10 cellular contexts compared by ENCODE assay signal in the genomic region with DNA sequence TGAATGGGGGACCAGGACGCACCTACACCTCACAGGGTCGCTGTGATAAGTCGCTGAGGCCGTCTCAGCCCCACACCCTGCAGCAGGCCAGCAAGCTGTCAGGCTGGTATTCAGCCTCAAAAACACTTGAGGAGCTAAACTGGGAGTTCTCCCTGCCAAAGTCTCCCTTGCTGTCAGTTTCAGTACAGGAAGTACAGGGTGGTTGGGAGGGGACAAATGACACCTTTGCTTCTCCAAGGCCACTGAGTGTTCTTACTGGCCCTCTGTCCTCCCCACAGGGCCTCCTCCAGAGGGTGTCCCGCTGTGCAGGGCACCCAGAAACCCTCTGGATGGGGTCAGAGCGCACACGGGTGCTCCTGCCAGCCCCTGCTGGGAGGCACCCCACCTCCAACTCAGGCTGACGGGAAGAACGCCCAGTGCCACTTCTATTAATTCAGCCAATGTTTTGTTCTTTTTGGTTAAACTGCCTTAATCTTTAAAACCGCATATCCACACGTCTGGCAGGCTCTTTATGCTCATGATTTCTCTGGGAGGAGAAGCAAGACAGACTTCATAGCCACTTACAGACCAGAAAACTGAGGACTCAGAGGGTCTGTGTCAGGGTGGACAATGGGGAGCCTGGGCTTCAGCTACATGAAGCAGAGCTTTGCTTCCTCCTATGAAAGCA.
DNase-seq lines count a peak whose midpoint lies in the region; ATAC-seq, FAIRE-seq and TF ChIP-seq lines count a peak whose summit lies in the region.
"Had no signal": no experiment of that assay in that cellular context is flagged by ENCODE, and none has a peak within 500 bp of the region (broad histone marks: within the 10 kb centered on the region; RNA-seq: fewer than 3 reads in every experiment).

No MANE protein-coding gene starts in this region.

- H2AFZ ChIP-seq in PC-9 (no peak overlapping the region), neural progenitor cell (replicated peaks) (no peak overlapping the region)

- H3K9me3 ChIP-seq in A549 (no peaks in the 10 kb centered on the region), PC-9 (ENCODE audit: insufficient read depth, low read depth) (no peaks in the 10 kb centered on the region), esophagus (ENCODE audit: control insufficient read depth in 2 of 2, insufficient read depth in 1 of 2, low read depth in 1 of 2, low read length in 1 of 2) (no peaks in the 10 kb centered on the region), neural progenitor cell (ENCODE audit: low read depth) (no peaks in the 10 kb centered on the region), right lobe of liver (no peaks in the 10 kb centered on the region)

- TF ChIP-seq RAD21 in A549 (conservative IDR thresholded peaks at IDR 0.05 in 1 of 2, IDR thresholded peaks at IDR 0.05 in 1 of 2): no peak

- no peaks in the 10 kb centered on the region for H3K36me3 Mint-ChIP-seq in neural progenitor cell

- no peak overlapping the region for H3K4me3 Mint-ChIP-seq in neural progenitor cell

- no peaks in the 10 kb centered on the region for H3K9me2 ChIP-seq in PC-9 (ENCODE audit: insufficient read depth)

- no TSS peak for BruUV-seq in PC-9 (replicated peaks; lab: Mats Ljungman, UMichigan)

- H3K27me3 Mint-ChIP-seq in neural progenitor cell (ENCODE audit: insufficient read depth, low read depth): peaks cover 43% of the 10 kb centered on the region

- POLR2A ChIA-PET in A549 (lab: Yijun Ruan, JAX) (no interaction called here), PC-9 (lab: Charles Lee; ENCODE audit: unreplicated experiment) (interaction anchor here (0.6 kb wide), 1 partner anchor 33 kb away, joined by 3 read pairs; no protein-coding TSS in a partner anchor)

- H3K36me3 ChIP-seq in PC-9 (ENCODE audit: low read depth): no peaks in the 10 kb centered on the region
- no peaks in the 10 kb centered on the region for H3K36me3 ChIP-seq in esophagus (ENCODE audit: control insufficient read depth in 2 of 2, insufficient read depth in 2 of 2, low read length in 1 of 2)
- no peaks in the 10 kb centered on the region for H3K36me3 ChIP-seq in neural progenitor cell
- no peaks in the 10 kb centered on the region for H3K36me3 ChIP-seq in right lobe of liver

- peak overlapping the region; percentile 5 for H3K27ac Mint-ChIP-seq in neural progenitor cell

- no peaks in the 10 kb centered on the region for H3K9me3 Mint-ChIP-seq in neural progenitor cell

- H3K27ac ChIP-seq in A549 (peak overlapping the region; percentile 88 to 95; a peak in 5 of 6 replicates), PC-9 (peak overlapping the region; percentile 90; the same call in 1 of the 2 replicates), esophagus (ENCODE audit: low read depth in 2 of 2, low read length in 1 of 2) (peak overlapping the region; percentile 65 to 82), neural progenitor cell (no peak overlapping the region), right lobe of liver (no peak overlapping the region)

- H3F3A ChIP-seq in PC-9 (ENCODE audit: insufficient read depth, low read depth): peaks cover 70% of the 10 kb centered on the region
- peaks cover 19% of the 10 kb centered on the region for H3F3A ChIP-seq in neural progenitor cell (ENCODE audit: low read depth)

- H4K20me1 ChIP-seq in PC-9 (ENCODE audit: insufficient read depth): no peaks in the 10 kb centered on the region
- H4K20me1 ChIP-seq in neural progenitor cell (ENCODE audit: low read depth): peaks cover 99% of the 10 kb centered on the region

- peaks cover 61% of the 10 kb centered on the region for H3K79me2 ChIP-seq in PC-9 (ENCODE audit: low read depth)
- H3K79me2 ChIP-seq in neural progenitor cell (ENCODE audit: low read depth): peaks cover 14% of the 10 kb centered on the region

- TF ChIP-seq CTCF in A549 (IDR thresholded peaks at IDR 0.05): no peak
- no peak for TF ChIP-seq CTCF in PC-9 (conservative IDR thresholded peaks at IDR 0.05)
- TF ChIP-seq CTCF in neural progenitor cell (IDR thresholded peaks at IDR 0.05): no peak
- no peak for TF ChIP-seq CTCF in right lobe of liver (IDR thresholded peaks at IDR 0.05)
- no peak for TF ChIP-seq CTCF in GM20000 (IDR thresholded peaks at IDR 0.05; ENCODE audit: extremely low read depth, missing control alignments)

- no peak for ATAC-seq in A549
- no peak for ATAC-seq in right lobe of liver
- ATAC-seq: activated CD4-positive, CD25-positive, alpha-beta regulatory T cell treated with anti-CD3 and anti-CD28 coated beads, Interleukin-2, amount 50 U/mL, for 24 hours had no signal

- no peak for FAIRE-seq in A549 (lab: Jason Lieb, UNC)

- H3K27me3 ChIP-seq in PC-9 (ENCODE audit: insufficient read depth, low read depth) (no peaks in the 10 kb centered on the region), esophagus (ENCODE audit: control insufficient read depth in 1 of 2, insufficient read depth in 2 of 2, low read length in 2 of 2) (no peaks in the 10 kb centered on the region), neural progenitor cell (peaks cover 6% of the 10 kb centered on the region), right lobe of liver (no peaks in the 10 kb centered on the region)

- H3K4me2 ChIP-seq in A549 (no peak overlapping the region), PC-9 (0 out of 2 replicates have a peak overlapping the region, but pooled peaks have one; percentile 14), neural progenitor cell (no peak overlapping the region)

- DNase-seq in A549 (ENCODE audit: low read depth in 1 of 2, low spot score in 1 of 2) (no peak), PC-9 (no peak), neural progenitor cell (ENCODE audit: low spot score) (no peak), iPS-NIHi7 (ENCODE audit: extremely low spot score) (no peak), right lobe of liver (no peak), GM20000 (ENCODE audit: low spot score) (no peak)
- DNase-seq in activated CD8-positive, alpha-beta memory T cell treated with anti-CD3 and anti-CD28 coated beads for 24 hours: no peak
- DNase-seq: activated gamma-delta T cell had no signal

- TF ChIP-seq POLR2A in A549 (IDR thresholded peaks at IDR 0.05; ENCODE audit: low read length) (no peak), right lobe of liver (IDR thresholded peaks at IDR 0.05) (no peak)

- no peak for TF ChIP-seq EP300 in A549 (IDR thresholded peaks at IDR 0.05)

- H3K4me3 ChIP-seq in A549: no peak overlapping the region
- no peak overlapping the region for H3K4me3 ChIP-seq in PC-9
- H3K4me3 ChIP-seq in esophagus (ENCODE audit: low read depth in 1 of 2, low read length in 2 of 2): no peak overlapping the region
- no peak overlapping the region for H3K4me3 ChIP-seq in neural progenitor cell
- no peak overlapping the region for H3K4me3 ChIP-seq in right lobe of liver

- CTCF ChIA-PET in A549 (lab: Yijun Ruan, JAX) (interaction anchor here (1.3 to 1.8 kb wide), 2 partner anchors 99 to 100 kb away, joined by 3 to 4 read pairs; no protein-coding TSS in a partner anchor), PC-9 (lab: Charles Lee) (interaction anchor here (0.6 kb wide), 1 partner anchor 33 kb away, joined by 3 read pairs; no protein-coding TSS in a partner anchor)

- H3K9ac ChIP-seq in neural progenitor cell: no peak overlapping the region

- peaks cover 71% of the 10 kb centered on the region for H3K4me1 Mint-ChIP-seq in neural progenitor cell

- intact Hi-C loops in PC-9 (cut with micrococcal nuclease; ENCODE audit: unreplicated experiment) (no loop called here), right lobe of liver (cut with DNase I) (no loop called here)

- peaks cover 92% of the 10 kb centered on the region for H3K4me1 ChIP-seq in A549
- peaks cover 96% of the 10 kb centered on the region for H3K4me1 ChIP-seq in PC-9 (replicated peaks; ENCODE audit: insufficient read depth)
- H3K4me1 ChIP-seq in esophagus (ENCODE audit: control insufficient read depth in 2 of 2, insufficient read depth in 2 of 2, low read length in 1 of 2): peaks cover 5 to 22% of the 10 kb centered on the region in 2 donors
- peaks cover 48% of the 10 kb centered on the region for H3K4me1 ChIP-seq in neural progenitor cell
- H3K4me1 ChIP-seq in right lobe of liver: peaks cover 0 to 20% (median 8%) of the 10 kb centered on the region in 4 donors

- WGBS in A549 (ENCODE audit: missing lambda C conversion rate): 86% methylated on average over 11 of the region's 11 CpGs
- WGBS in esophagus, 2 donors: 68 to 73% methylated on average over 11 of the region's 11 CpGs
- 80% methylated on average over 7 of the region's 11 CpGs for WGBS in right lobe of liver (ENCODE audit: insufficient coverage, low coverage, low lambda C conversion rate, missing lambda C conversion rate)

TF ChIP-seq in A549, 52 proteins besides CTCF, POLR2A, EP300 and RAD21:
- TF ChIP-seq FOSB (CRISPR knock-in tag; IDR thresholded peaks at IDR 0.05) (no peak), FOXS1 (CRISPR knock-in tag; IDR thresholded peaks at IDR 0.05) (no peak), NR3C1 (IDR thresholded peaks at IDR 0.05) (no peak), JUN (IDR thresholded peaks at IDR 0.05) (no peak), KDM1A (IDR thresholded peaks at IDR 0.05; ENCODE audit: low read depth) (no peak), CBX8 (IDR thresholded peaks at IDR 0.05) (no peak), ZSCAN20 (CRISPR knock-in tag; IDR thresholded peaks at IDR 0.05) (no peak), KDM5A (IDR thresholded peaks at IDR 0.05) (no peak), ESRRA (IDR thresholded peaks at IDR 0.05; ENCODE audit: borderline replicate concordance, low read length) (no peak)
- TF ChIP-seq, protein P1, sequence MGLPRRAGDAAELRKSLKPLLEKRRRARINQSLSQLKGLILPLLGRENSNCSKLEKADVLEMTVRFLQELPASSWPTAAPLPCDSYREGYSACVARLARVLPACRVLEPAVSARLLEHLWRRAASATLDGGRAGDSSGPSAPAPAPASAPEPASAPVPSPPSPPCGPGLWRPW (IDR thresholded peaks at IDR 0.05): no peak
- TF ChIP-seq, protein P2, sequence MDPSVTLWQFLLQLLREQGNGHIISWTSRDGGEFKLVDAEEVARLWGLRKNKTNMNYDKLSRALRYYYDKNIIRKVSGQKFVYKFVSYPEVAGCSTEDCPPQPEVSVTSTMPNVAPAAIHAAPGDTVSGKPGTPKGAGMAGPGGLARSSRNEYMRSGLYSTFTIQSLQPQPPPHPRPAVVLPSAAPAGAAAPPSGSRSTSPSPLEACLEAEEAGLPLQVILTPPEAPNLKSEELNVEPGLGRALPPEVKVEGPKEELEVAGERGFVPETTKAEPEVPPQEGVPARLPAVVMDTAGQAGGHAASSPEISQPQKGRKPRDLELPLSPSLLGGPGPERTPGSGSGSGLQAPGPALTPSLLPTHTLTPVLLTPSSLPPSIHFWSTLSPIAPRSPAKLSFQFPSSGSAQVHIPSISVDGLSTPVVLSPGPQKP (IDR thresholded peaks at IDR 0.05; ENCODE audit: low read depth, low read length): no peak
- TF ChIP-seq, protein P3, sequence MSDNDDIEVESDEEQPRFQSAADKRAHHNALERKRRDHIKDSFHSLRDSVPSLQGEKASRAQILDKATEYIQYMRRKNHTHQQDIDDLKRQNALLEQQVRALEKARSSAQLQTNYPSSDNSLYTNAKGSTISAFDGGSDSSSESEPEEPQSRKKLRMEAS (IDR thresholded peaks at IDR 0.05): no peak
TF ChIP-seq in A549: peak in this region for 0.

Comparison
In these comparisons a context has a peak if more than half of its experiments do, and no peak if none do; other contexts are left out.
1. H3K27ac ChIP-seq: peak in A549 (2 of 2), PC-9 (single experiment) and esophagus (2 of 2); none in neural progenitor cell (single experiment) and right lobe of liver (0 of 3).